ENCODE assay signal across 21 cellular contexts in genomic region chr2:199907008-199907714, GRCh38. TPM values are rescaled to one million over a fixed set of nuclear protein-coding genes. Genes with fewer than 3 reads are reported as not detected.
"Had no signal": no experiment of that assay in that cellular context is flagged by ENCODE, and none has a peak within 500 bp of the region (broad histone marks: within the 10 kb centered on the region; RNA-seq: fewer than 3 reads in every experiment).

No MANE protein-coding gene starts in this region.

- H3K27me3 ChIP-seq: gastroesophageal sphincter, heart right ventricle, ovary, stomach, vagina had no signal

- H3K4me3 ChIP-seq: gastroesophageal sphincter, heart right ventricle, ovary, smooth muscle cell, stomach, vagina had no signal

- H3K27ac ChIP-seq: gastroesophageal sphincter, heart right ventricle, ovary, stomach, vagina had no signal

- FAIRE-seq: TTC549 had no signal

- ATAC-seq: activated CD8-positive, alpha-beta T cell treated with anti-CD3 and anti-CD28 coated beads for 36 hours; activated T-helper 17 cell treated with anti-CD3 and anti-CD28 coated beads, Interleukin-2, amount 50 U/mL, for 72 hours; gastroesophageal sphincter; heart right ventricle; naive thymus-derived CD8-positive, alpha-beta T cell; sciatic nerve had no signal

- H3K9me3 ChIP-seq: gastroesophageal sphincter, heart right ventricle, ovary, stomach, vagina had no signal

- H3K36me3 ChIP-seq: gastroesophageal sphincter, heart right ventricle, ovary, stomach, vagina had no signal

- H3K4me2 ChIP-seq: smooth muscle cell had no signal

- DNase-seq: activated CD4-positive, alpha-beta T cell treated with anti-CD3 and anti-CD28 coated beads, Interleukin-2, amount 10 ng/mL, durations not matched to agents 24 days and 14 days; activated CD4-positive, CD25-positive, alpha-beta regulatory T cell; activated CD8-positive, alpha-beta T cell treated with anti-CD3 and anti-CD28 coated beads for 36 hours; activated naive CD4-positive, alpha-beta T cell; activated naive CD8-positive, alpha-beta T cell treated with anti-CD3 and anti-CD28 coated beads for 36 hours; activated T-cell treated with anti-CD3 and anti-CD28 coated beads, Interleukin-2, amount 50 U/mL, for 1 hour; amniotic stem cell; effector CD4-positive, alpha-beta T cell; heart right ventricle; mesendoderm; naive thymus-derived CD8-positive, alpha-beta T cell; ovary; stimulated activated CD4-positive, alpha-beta T cell treated with anti-CD3 and anti-CD28 coated beads, Interleukin-4, amount 100 ng/mL, for 1 hour; stomach; trophoblast cell had no signal

RNA-seq across cellular contexts. Expression of gene FTCDNL1, which starts 56.2 kb away (rescaled TPM):
- total RNA-seq: smooth muscle cell had no signal
